Comparison of ENCODE assay signal across 20 cellular contexts in the genomic region with DNA sequence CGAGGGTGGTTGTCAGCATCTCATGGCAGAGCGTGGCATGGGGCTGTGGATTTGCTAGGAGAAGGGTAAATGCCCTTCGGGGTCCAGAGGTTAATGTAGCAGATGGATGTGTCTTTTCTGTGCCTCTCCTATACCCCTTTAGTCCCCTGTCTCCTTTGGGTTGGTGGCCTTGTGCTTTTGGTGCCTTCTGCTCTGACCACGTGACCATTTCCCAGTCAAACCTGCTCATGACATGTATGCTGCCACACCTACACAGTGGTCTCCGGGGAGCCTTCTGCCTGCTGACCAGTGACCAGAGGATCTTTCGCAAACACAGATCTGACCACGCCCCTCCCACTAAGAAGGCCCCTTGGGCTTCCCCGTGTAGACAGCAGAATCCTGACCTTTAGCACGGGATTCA.
"Had no signal": no experiment of that assay in that cellular context is flagged by ENCODE, and none has a peak within 500 bp of the region (broad histone marks: within the 10 kb centered on the region; RNA-seq: fewer than 3 reads in every experiment).

No MANE protein-coding gene starts in this region.

- H3K4me3 ChIP-seq: cardiac muscle cell, heart right ventricle, SK-N-MC, upper lobe of left lung had no signal

- H3K4me3 Mint-ChIP-seq: activated B cell treated with CpG ODN at 0.5 μM for 24 hours; activated CD4-positive, alpha-beta memory T cell treated with anti-CD3 and anti-CD28 coated beads, Interleukin-2, amount 10 ng/mL, durations not matched to agents 7 days and 5 days; activated naive CD8-positive, alpha-beta T cell treated with anti-CD3 and anti-CD28 coated beads, Interleukin-2, amount 10 ng/mL, durations not matched to agents 7 days and 5 days; T-helper 2 cell treated with Interferon-gamma antibody and Interleukin-4, amounts not matched to agents 5 μg/mL and 100 μg/mL, for 36 hours had no signal

- H3K27ac ChIP-seq: cardiac muscle cell, epithelial cell of prostate, heart right ventricle, SK-N-MC, upper lobe of left lung had no signal

- DNase-seq: activated B cell treated with CpG ODN at 0.5 μM for 24 hours; activated CD4-positive, alpha-beta memory T cell treated with anti-CD3 and anti-CD28 coated beads, Interleukin-2, amount 10 ng/mL, durations not matched to agents 7 days and 5 days; activated CD4-positive, alpha-beta T cell treated with anti-CD3 and anti-CD28 coated beads for 48 hours; activated naive CD4-positive, alpha-beta T cell; activated naive CD8-positive, alpha-beta T cell treated with anti-CD3 and anti-CD28 coated beads, Interleukin-2, amount 10 ng/mL, durations not matched to agents 7 days and 5 days; heart right ventricle; islet precursor cell; left cardiac atrium; midbrain; occipital lobe; posterior cingulate gyrus; small intestine; stimulated activated naive CD4-positive, alpha-beta T cell; upper lobe of left lung had no signal

- H3K36me3 ChIP-seq: cardiac muscle cell, heart right ventricle, upper lobe of left lung had no signal

- ATAC-seq: heart right ventricle, left cardiac atrium, sciatic nerve had no signal

- H3K27me3 ChIP-seq: cardiac muscle cell, upper lobe of left lung had no signal

- H3K9me3 Mint-ChIP-seq: activated B cell treated with CpG ODN at 0.5 μM for 24 hours; activated CD4-positive, alpha-beta memory T cell treated with anti-CD3 and anti-CD28 coated beads, Interleukin-2, amount 10 ng/mL, durations not matched to agents 7 days and 5 days; activated naive CD8-positive, alpha-beta T cell treated with anti-CD3 and anti-CD28 coated beads, Interleukin-2, amount 10 ng/mL, durations not matched to agents 7 days and 5 days; neural crest cell; T-helper 2 cell treated with Interferon-gamma antibody and Interleukin-4, amounts not matched to agents 5 μg/mL and 100 μg/mL, for 36 hours had no signal

- H3K27me3 Mint-ChIP-seq: activated B cell treated with CpG ODN at 0.5 μM for 24 hours had no signal

- H3K27ac Mint-ChIP-seq: activated B cell treated with CpG ODN at 0.5 μM for 24 hours; activated CD4-positive, alpha-beta memory T cell treated with anti-CD3 and anti-CD28 coated beads, Interleukin-2, amount 10 ng/mL, durations not matched to agents 7 days and 5 days; activated naive CD8-positive, alpha-beta T cell treated with anti-CD3 and anti-CD28 coated beads, Interleukin-2, amount 10 ng/mL, durations not matched to agents 7 days and 5 days; T-helper 2 cell treated with Interferon-gamma antibody and Interleukin-4, amounts not matched to agents 5 μg/mL and 100 μg/mL, for 36 hours had no signal
